10 cellular contexts compared by ENCODE assay signal in the genomic region with DNA sequence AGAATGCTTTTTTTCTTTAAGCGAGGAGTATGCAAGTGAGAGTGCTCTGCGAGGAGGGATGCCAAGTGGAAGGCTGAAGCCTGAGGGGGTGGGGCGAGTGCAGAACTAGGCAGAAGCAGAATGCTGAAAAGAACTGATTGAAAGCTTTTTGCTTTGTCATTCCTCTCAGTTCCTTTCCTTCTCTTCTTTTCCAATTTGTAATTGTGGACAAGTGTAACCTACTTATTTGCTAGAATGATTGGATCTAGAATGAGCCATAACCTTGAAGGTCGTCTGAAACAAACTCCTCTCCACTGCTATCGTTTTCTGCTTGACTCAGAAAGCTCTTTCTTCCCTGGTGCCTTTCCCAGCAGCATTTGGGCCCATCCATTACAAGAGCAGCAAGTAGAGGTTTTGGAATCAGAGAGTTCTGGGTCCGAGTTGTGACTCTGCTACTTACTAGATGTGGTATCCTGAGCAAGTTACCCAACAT.
DNase-seq lines count a peak whose midpoint lies in the region; ATAC-seq and TF ChIP-seq lines count a peak whose summit lies in the region.
"Had no signal": no experiment of that assay in that cellular context is flagged by ENCODE, and none has a peak within 500 bp of the region (broad histone marks: within the 10 kb centered on the region; RNA-seq: fewer than 3 reads in every experiment).

No MANE protein-coding gene starts in this region.

- peaks cover 58% of the 10 kb centered on the region for H3K4me1 Mint-ChIP-seq in memory B cell

- H3K4me2 ChIP-seq in osteoblast (ENCODE audit: insufficient read depth, low read length) = no peak overlapping the region

- TF ChIP-seq CTCF in osteoblast (IDR thresholded peaks at IDR 0.05; ENCODE audit: extremely low read depth, low read depth, low read length) = no peak

- no peak overlapping the region for H2AFZ ChIP-seq in osteoblast (ENCODE audit: low read length)

- H3K4me3 Mint-ChIP-seq in memory B cell = peak overlapping the region; percentile 80

- H3K79me2 ChIP-seq in osteoblast (ENCODE audit: insufficient read depth, low read length) = no peaks in the 10 kb centered on the region

- peaks cover 10% of the 10 kb centered on the region for H3K36me3 Mint-ChIP-seq in memory B cell

- no peaks in the 10 kb centered on the region for H4K20me1 ChIP-seq in osteoblast (ENCODE audit: insufficient read depth, low read length)

- ATAC-seq in memory B cell (ENCODE audit: low read depth) (no peak), GM21526 (IDR thresholded peaks at IDR 0.05; ENCODE audit: low FRiP score, unreplicated experiment) (no peak)

- H3K27me3 Mint-ChIP-seq in memory B cell = no peaks in the 10 kb centered on the region

- DNase-seq in stimulated activated CD4-positive, alpha-beta T cell treated with anti-CD3 and anti-CD28 coated beads, Interleukin-4, amount 100 ng/mL, for 24 hours = peak; percentile 27
- no peak for DNase-seq in stimulated activated CD4-positive, alpha-beta T cell treated with anti-CD3 and anti-CD28 coated beads, Interleukin-4, amount 100 ng/mL, for 1 hour
- DNase-seq in astrocyte of the hippocampus (ENCODE audit: low read depth, low spot score) (peak; percentile 64), memory B cell (ENCODE audit: low spot score in 2 of 2) (no peak), foreskin melanocyte (no peak), osteoblast (ENCODE audit: insufficient read length, low spot score, missing footprints) (no peak), SIG-M5 (lab: John Stamatoyannopoulos, UW) (no peak)
- DNase-seq: activated CD8-positive, alpha-beta memory T cell treated with anti-CD3 and anti-CD28 coated beads, Interleukin-2, amount 50 U/mL, for 4 hours had no signal

- no peaks in the 10 kb centered on the region for H3K9me3 Mint-ChIP-seq in memory B cell

- no peaks in the 10 kb centered on the region for H3K9me3 ChIP-seq in osteoblast (ENCODE audit: low read depth, low read length)
- H3K9me3 ChIP-seq: heart right ventricle had no signal

- no peaks in the 10 kb centered on the region for H3K27me3 ChIP-seq in osteoblast (ENCODE audit: insufficient read depth, low read length)
- H3K27me3 ChIP-seq: heart right ventricle had no signal

- no peak overlapping the region for H3K27ac ChIP-seq in osteoblast (ENCODE audit: low read depth, low read length)

- no peak overlapping the region for H3K4me3 ChIP-seq in osteoblast (ENCODE audit: insufficient read depth, low read length)
- H3K4me3 ChIP-seq: heart right ventricle had no signal

- H3K27ac Mint-ChIP-seq in memory B cell = peak overlapping the region; percentile 97

- no peaks in the 10 kb centered on the region for H3K4me1 ChIP-seq in osteoblast (ENCODE audit: insufficient read depth, low read length)

- H3K36me3 ChIP-seq in osteoblast (ENCODE audit: insufficient read depth, low read length) = no peaks in the 10 kb centered on the region

Comparison
In these comparisons a context has a peak if more than half of its experiments do, and no peak if none do; other contexts are left out.
1. DNase-seq: peak in stimulated activated CD4-positive, alpha-beta T cell treated with anti-CD3 and anti-CD28 coated beads, Interleukin-4, amount 100 ng/mL, for 24 hours (single experiment) and astrocyte of the hippocampus (single experiment); none in stimulated activated CD4-positive, alpha-beta T cell treated with anti-CD3 and anti-CD28 coated beads, Interleukin-4, amount 100 ng/mL, for 1 hour (single experiment), memory B cell (0 of 2), foreskin melanocyte (single experiment), osteoblast (single experiment) and SIG-M5 (single experiment).